ENCODE assay signal across 8 cellular contexts in genomic region chr5:107542428-107542827, GRCh38.
A peak's percentile ranks its signal among the peaks of the same experiment; 100 is the strongest.
DNase-seq lines count a peak whose midpoint lies in the region; ATAC-seq and TF ChIP-seq lines count a peak whose summit lies in the region.

No MANE protein-coding gene starts in this region.

- no peaks in the 10 kb centered on the region for H3K36me3 ChIP-seq in left ventricle myocardium inferior

- peaks cover 70% of the 10 kb centered on the region for H3K4me1 ChIP-seq in left ventricle myocardium inferior

- H3K27ac ChIP-seq in left ventricle myocardium inferior (replicated peaks) = peak overlapping the region; percentile 73

- ATAC-seq in HG02885 (IDR thresholded peaks at IDR 0.05; ENCODE audit: poor library complexity, unreplicated experiment) (peak; percentile 53), HG02852 (IDR thresholded peaks at IDR 0.05; ENCODE audit: unreplicated experiment) (no peak)

- TF ChIP-seq CTCF in AG09309 (IDR thresholded peaks at IDR 0.05; ENCODE audit: control insufficient read depth, insufficient read depth, low read depth, low read length, missing control alignments) = no peak
- no peak for TF ChIP-seq CTCF in left ventricle myocardium inferior (IDR thresholded peaks at IDR 0.05; ENCODE audit: borderline replicate concordance)

- no peaks in the 10 kb centered on the region for H3K9me3 ChIP-seq in left ventricle myocardium inferior (replicated peaks)

- H3K27me3 ChIP-seq in left ventricle myocardium inferior (ENCODE audit: low read depth) = no peaks in the 10 kb centered on the region

- DNase-seq in AG09309 (ENCODE audit: low read depth) (peak; percentile 44), SHP77 treated with DMSO at 0.1 percent for 48 hours (lab: John Stamatoyannopoulos, UW) (peak; percentile 80), left ventricle myocardium inferior (peak; percentile 55), stromal cell of bone marrow (ENCODE audit: low read depth) (peak; percentile 62), UCSD-AML1 (lab: John Stamatoyannopoulos, UW; ENCODE audit: unreplicated experiment) (no peak), middle frontal gyrus (ENCODE audit: extremely low spot score, low spot score) (no peak)

- intact Hi-C loops in left ventricle myocardium inferior (cut with micrococcal nuclease) = no loop called here

- H3K4me3 ChIP-seq in AG09309 (ENCODE audit: control insufficient read depth, low read depth, low read length) = no peak overlapping the region
- H3K4me3 ChIP-seq in left ventricle myocardium inferior = peak overlapping the region; percentile 35

Comparison
In these comparisons a context has a peak if more than half of its experiments do, and no peak if none do; other contexts are left out.
1. DNase-seq: peak in AG09309 (single experiment), SHP77 treated with DMSO at 0.1 percent for 48 hours (single experiment), left ventricle myocardium inferior (single experiment) and stromal cell of bone marrow (single experiment); none in UCSD-AML1 (single experiment) and middle frontal gyrus (single experiment).